In genomic region chr4:2934077-2934812, GRCh38 we compare ENCODE assay signal across 8 cellular contexts.
DNase-seq lines count a peak whose midpoint lies in the region; ATAC-seq and TF ChIP-seq lines count a peak whose summit lies in the region.

No MANE protein-coding gene starts in this region.

- DNase-seq in activated CD4-positive, CD25-positive, alpha-beta regulatory T cell treated with anti-CD3 and anti-CD28 coated beads, Interleukin-2, amount 50 U/mL, for 72 hours = peak; percentile 49
- DNase-seq in T follicular helper cell (ENCODE audit: low read depth) (peak; percentile 43), cardiac fibroblast (ENCODE audit: low read depth in 2 of 2) (peak; percentile 52 to 63), left kidney (ENCODE audit: low read depth, low spot score) (peak; percentile 57), pons (ENCODE audit: low spot score) (no peak)
- peak; percentile 70 for DNase-seq in stimulated activated CD8-positive, alpha-beta memory T cell treated with anti-CD3 and anti-CD28 coated beads, Interleukin-4, amount 100 ng/mL, for 48 hours

- no peak for TF ChIP-seq CTCF in cardiac fibroblast (IDR thresholded peaks at IDR 0.05; ENCODE audit: low read depth, low read length)

- no peak for ATAC-seq in activated CD4-positive, CD25-positive, alpha-beta regulatory T cell treated with anti-CD3 and anti-CD28 coated beads, Interleukin-2, amount 50 U/mL, for 24 hours
- no peak for ATAC-seq in GM18909 (IDR thresholded peaks at IDR 0.05; ENCODE audit: poor library complexity, unreplicated experiment)

- peak overlapping the region; percentile 69 to 83 for H3K4me3 ChIP-seq in cardiac fibroblast (replicated peaks in 1 of 2; ENCODE audit: low read depth in 2 of 2, low read length in 2 of 2)
